ENCODE assay signal across 2 cellular contexts in genomic region chr18:9992988-9993845, GRCh38.
TF ChIP-seq lines count a peak whose summit lies in the region.

No MANE protein-coding gene starts in this region.

TF ChIP-seq in GM23338, 12 proteins besides CTCF, POLR2A, EP300 and RAD21 (continued from another document):
- TF ChIP-seq ZNF331 (CRISPR knock-in tag; IDR thresholded peaks at IDR 0.05; ENCODE audit: low read depth) (no peak), EZH2phosphoT487 (IDR thresholded peaks at IDR 0.05; ENCODE audit: unreplicated experiment) (no peak), ZNF462 (CRISPR knock-in tag; IDR thresholded peaks at IDR 0.05) (no peak), ETS1 (IDR thresholded peaks at IDR 0.05) (no peak), NANOG (IDR thresholded peaks at IDR 0.05; ENCODE audit: borderline replicate concordance) (no peak), JUNB (IDR thresholded peaks at IDR 0.05; ENCODE audit: unreplicated experiment) (no peak), STAT1 (IDR thresholded peaks at IDR 0.05; ENCODE audit: unreplicated experiment) (no peak), REST (IDR thresholded peaks at IDR 0.05; ENCODE audit: unreplicated experiment) (no peak), POLR2AphosphoS5 (IDR thresholded peaks at IDR 0.05; ENCODE audit: low read depth) (no peak), CREB1 (CRISPR knock-in tag; IDR thresholded peaks at IDR 0.05; ENCODE audit: low read depth) (no peak)
TF ChIP-seq in GM23338: peak in this region for 0.

TF ChIP-seq in HepG2, 621 proteins besides CTCF, POLR2A, EP300 and RAD21 (continued from another document):
- TF ChIP-seq ZNF143 (CRISPR knock-in tag; IDR thresholded peaks at IDR 0.05) (no peak), ZEB1 (IDR thresholded peaks at IDR 0.05; ENCODE audit: insufficient replicate concordance, low read depth) (no peak), ELF3 (CRISPR knock-in tag; IDR thresholded peaks at IDR 0.05) (no peak), CBX2 (IDR thresholded peaks at IDR 0.05; ENCODE audit: low read depth, low read length) (no peak), CBX2 (CRISPR knock-in tag; IDR thresholded peaks at IDR 0.05; ENCODE audit: low read depth) (no peak), HOXA3 (CRISPR knock-in tag; IDR thresholded peaks at IDR 0.05) (no peak)
